In genomic region chr11:93921695-93922468, GRCh38 we compare ENCODE assay signal across 8 cellular contexts.
DNase-seq lines count a peak whose midpoint lies in the region; ATAC-seq, FAIRE-seq and TF ChIP-seq lines count a peak whose summit lies in the region.

No MANE protein-coding gene starts in this region.

- peaks cover 2% of the 10 kb centered on the region; the same call in 1 of the 2 replicates for H3K27me3 Mint-ChIP-seq in WTC11 (ENCODE audit: low read depth)

- FAIRE-seq in urothelium cell line (lab: Jason Lieb, UNC), result no peak

- DNase-seq in AG20443 (ENCODE audit: low spot score), result peak; percentile 72
- DNase-seq in NCI-H2171 treated with DMSO at 0.1 percent for 48 hours (lab: John Stamatoyannopoulos, UW), result peak; percentile 48
- DNase-seq in WTC11 (ENCODE audit: low spot score), result peak; percentile 79
- DNase-seq in iPS DF 19.7 (ENCODE audit: low read depth, low spot score), result peak; percentile 70
- DNase-seq in urothelium cell line (ENCODE audit: low spot score), result peak; percentile 69
- DNase-seq in ureter (ENCODE audit: low spot score), result no peak

- CTCF ChIA-PET in WTC11 (lab: Charles Lee), result interaction anchor here (0.6 to 2.6 kb wide), 44 partner anchors 9 to 583 kb away, joined by 3 to 37 read pairs (median 4); partner anchors contain the start of genes PANX1 and VSTM5

- POLR2A ChIA-PET in WTC11 (lab: Charles Lee), result interaction anchor here (1.1 kb wide), 1 partner anchor 134 kb away, joined by 3 read pairs; no protein-coding TSS in a partner anchor

- no peak overlapping the region for H3K27ac Mint-ChIP-seq in WTC11

- 0 out of 2 replicates have a peak, but pooled peaks cover 7% of the 10 kb centered on the region for H3K4me1 Mint-ChIP-seq in WTC11

- ATAC-seq in HG02973 (IDR thresholded peaks at IDR 0.05; ENCODE audit: unreplicated experiment) (peak; percentile 78), WTC11 (peak; percentile 99)

- H3K4me3 Mint-ChIP-seq in WTC11, result no peak overlapping the region

- TF ChIP-seq CTCF in GM12874 (IDR thresholded peaks at IDR 0.05; ENCODE audit: insufficient read depth, low read depth, low read length) (peak; percentile 79), WTC11 (IDR thresholded peaks at IDR 0.05) (peak; percentile 75)

- peaks cover 7% of the 10 kb centered on the region; the same call in 1 of the 2 replicates for H3K36me3 Mint-ChIP-seq in WTC11

- H3K9me3 Mint-ChIP-seq in WTC11, result peaks cover 13% of the 10 kb centered on the region

TF ChIP-seq in WTC11, 78 proteins besides CTCF, POLR2A, EP300 and RAD21:
- TF ChIP-seq ESRRA (CRISPR knock-in tag; IDR thresholded peaks at IDR 0.05; ENCODE audit: borderline replicate concordance), result no peak
- no peak for TF ChIP-seq USF1 (CRISPR knock-in tag; IDR thresholded peaks at IDR 0.05)
- no peak for TF ChIP-seq SOX15 (CRISPR knock-in tag; IDR thresholded peaks at IDR 0.05)
- TF ChIP-seq ZNF232 (CRISPR knock-in tag; IDR thresholded peaks at IDR 0.05), result no peak
- no peak for TF ChIP-seq SMAD3 (CRISPR knock-in tag; IDR thresholded peaks at IDR 0.05; ENCODE audit: borderline replicate concordance)
- no peak for TF ChIP-seq ZNF121 (CRISPR knock-in tag; IDR thresholded peaks at IDR 0.05)
- no peak for TF ChIP-seq ZNF219 (CRISPR knock-in tag; IDR thresholded peaks at IDR 0.05; ENCODE audit: borderline replicate concordance)
- TF ChIP-seq JUN (CRISPR knock-in tag; IDR thresholded peaks at IDR 0.05), result no peak
- TF ChIP-seq ZNF423 (CRISPR knock-in tag; IDR thresholded peaks at IDR 0.05), result no peak
- TF ChIP-seq, protein P1, sequence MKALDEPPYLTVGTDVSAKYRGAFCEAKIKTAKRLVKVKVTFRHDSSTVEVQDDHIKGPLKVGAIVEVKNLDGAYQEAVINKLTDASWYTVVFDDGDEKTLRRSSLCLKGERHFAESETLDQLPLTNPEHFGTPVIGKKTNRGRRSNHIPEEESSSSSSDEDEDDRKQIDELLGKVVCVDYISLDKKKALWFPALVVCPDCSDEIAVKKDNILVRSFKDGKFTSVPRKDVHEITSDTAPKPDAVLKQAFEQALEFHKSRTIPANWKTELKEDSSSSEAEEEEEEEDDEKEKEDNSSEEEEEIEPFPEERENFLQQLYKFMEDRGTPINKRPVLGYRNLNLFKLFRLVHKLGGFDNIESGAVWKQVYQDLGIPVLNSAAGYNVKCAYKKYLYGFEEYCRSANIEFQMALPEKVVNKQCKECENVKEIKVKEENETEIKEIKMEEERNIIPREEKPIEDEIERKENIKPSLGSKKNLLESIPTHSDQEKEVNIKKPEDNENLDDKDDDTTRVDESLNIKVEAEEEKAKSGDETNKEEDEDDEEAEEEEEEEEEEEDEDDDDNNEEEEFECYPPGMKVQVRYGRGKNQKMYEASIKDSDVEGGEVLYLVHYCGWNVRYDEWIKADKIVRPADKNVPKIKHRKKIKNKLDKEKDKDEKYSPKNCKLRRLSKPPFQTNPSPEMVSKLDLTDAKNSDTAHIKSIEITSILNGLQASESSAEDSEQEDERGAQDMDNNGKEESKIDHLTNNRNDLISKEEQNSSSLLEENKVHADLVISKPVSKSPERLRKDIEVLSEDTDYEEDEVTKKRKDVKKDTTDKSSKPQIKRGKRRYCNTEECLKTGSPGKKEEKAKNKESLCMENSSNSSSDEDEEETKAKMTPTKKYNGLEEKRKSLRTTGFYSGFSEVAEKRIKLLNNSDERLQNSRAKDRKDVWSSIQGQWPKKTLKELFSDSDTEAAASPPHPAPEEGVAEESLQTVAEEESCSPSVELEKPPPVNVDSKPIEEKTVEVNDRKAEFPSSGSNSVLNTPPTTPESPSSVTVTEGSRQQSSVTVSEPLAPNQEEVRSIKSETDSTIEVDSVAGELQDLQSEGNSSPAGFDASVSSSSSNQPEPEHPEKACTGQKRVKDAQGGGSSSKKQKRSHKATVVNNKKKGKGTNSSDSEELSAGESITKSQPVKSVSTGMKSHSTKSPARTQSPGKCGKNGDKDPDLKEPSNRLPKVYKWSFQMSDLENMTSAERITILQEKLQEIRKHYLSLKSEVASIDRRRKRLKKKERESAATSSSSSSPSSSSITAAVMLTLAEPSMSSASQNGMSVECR (CRISPR knock-in tag; IDR thresholded peaks at IDR 0.05; ENCODE audit: borderline replicate concordance), result no peak
- no peak for TF ChIP-seq GRHL2 (CRISPR knock-in tag; IDR thresholded peaks at IDR 0.05; ENCODE audit: insufficient replicate concordance, severe bottlenecking)
- TF ChIP-seq GABPB1 (CRISPR knock-in tag; IDR thresholded peaks at IDR 0.05), result no peak
- TF ChIP-seq SP1 (CRISPR knock-in tag; conservative IDR thresholded peaks at IDR 0.05), result no peak
- no peak for TF ChIP-seq HMGXB4 (CRISPR knock-in tag; IDR thresholded peaks at IDR 0.05)
- TF ChIP-seq HMGA2 (CRISPR knock-in tag; IDR thresholded peaks at IDR 0.05), result no peak
- TF ChIP-seq OVOL2 (CRISPR knock-in tag; IDR thresholded peaks at IDR 0.05; ENCODE audit: borderline replicate concordance), result no peak
- TF ChIP-seq ATF1 (CRISPR knock-in tag; IDR thresholded peaks at IDR 0.05), result no peak
TF ChIP-seq in WTC11: peak in this region for 0.
